Comparison of ENCODE assay signal across 33 cellular contexts in the genomic region with DNA sequence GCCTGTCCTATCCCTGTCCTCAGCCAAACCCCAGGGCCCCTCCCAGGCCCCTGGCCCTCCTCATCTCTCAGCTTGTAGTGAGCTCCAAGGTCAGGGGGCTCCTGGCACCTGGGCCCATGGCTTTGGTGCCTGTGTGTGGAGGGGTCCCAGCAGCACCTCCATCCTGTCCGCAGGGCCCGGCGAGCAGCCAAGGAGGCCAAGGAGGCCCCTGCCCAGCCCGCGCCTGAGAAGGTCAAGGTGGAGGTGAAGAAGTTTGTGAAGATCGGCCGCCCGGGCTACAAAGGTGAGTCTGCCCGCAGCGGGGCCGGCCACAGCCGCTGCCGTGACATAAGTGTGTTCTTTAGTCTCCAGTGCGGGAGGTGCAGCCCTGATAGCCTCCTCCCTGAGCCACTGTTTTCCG. TPM values are rescaled to one million over a fixed set of nuclear protein-coding genes. Genes with fewer than 3 reads are reported as not detected.
"Had no signal": no experiment of that assay in that cellular context is flagged by ENCODE, and none has a peak within 500 bp of the region (broad histone marks: within the 10 kb centered on the region; RNA-seq: fewer than 3 reads in every experiment).

No MANE protein-coding gene starts in this region.

- H3K4me3 ChIP-seq: ascending aorta, cardiac muscle cell had no signal

- ATAC-seq: activated CD4-positive, alpha-beta T cell treated with anti-CD3 and anti-CD28 coated beads for 36 hours; activated CD4-positive, CD25-positive, alpha-beta regulatory T cell treated with anti-CD3 and anti-CD28 coated beads, Interleukin-2, amount 50 U/mL, for 24 hours; activated CD8-positive, alpha-beta memory T cell treated with anti-CD3 and anti-CD28 coated beads, Interleukin-2, amount 10 ng/mL, durations not matched to agents 7 days and 5 days; activated CD8-positive, alpha-beta T cell treated with anti-CD3 and anti-CD28 coated beads, Interleukin-2, amount 10 ng/mL, durations not matched to agents 7 days and 5 days; activated naive CD8-positive, alpha-beta T cell treated with anti-CD3 and anti-CD28 coated beads, Interleukin-2, amount 50 U/mL, for 24 hours; WTC11 had no signal

- H3K9me3 ChIP-seq: ascending aorta had no signal

- DNase-seq: activated CD4-positive, alpha-beta memory T cell treated with anti-CD3 and anti-CD28 coated beads, Interleukin-2, amount 10 ng/mL, durations not matched to agents 7 days and 5 days; activated CD4-positive, alpha-beta T cell treated with anti-CD3 and anti-CD28 coated beads for 1 hour; activated CD4-positive, alpha-beta T cell treated with anti-CD3 and anti-CD28 coated beads for 36 hours; activated CD4-positive, alpha-beta T cell treated with anti-CD3 and anti-CD28 coated beads for 48 hours; activated CD4-positive, alpha-beta T cell treated with anti-CD3 and anti-CD28 coated beads, Interleukin-2, amount 10 ng/mL, durations not matched to agents 7 days and 5 days; activated CD4-positive, alpha-beta T cell treated with anti-CD3 and anti-CD28 coated beads, Interleukin-2, amount 50 U/mL, for 48 hours; activated CD4-positive, CD25-positive, alpha-beta regulatory T cell; activated CD8-positive, alpha-beta memory T cell treated with anti-CD3 and anti-CD28 coated beads for 24 hours; activated CD8-positive, alpha-beta memory T cell treated with anti-CD3 and anti-CD28 coated beads, Interleukin-2, amount 10 ng/mL, durations not matched to agents 7 days and 5 days; activated CD8-positive, alpha-beta memory T cell treated with anti-CD3 and anti-CD28 coated beads, Interleukin-2, amount 50 U/mL, for 48 hours; activated CD8-positive, alpha-beta T cell treated with anti-CD3 and anti-CD28 coated beads, Interleukin-2, amount 10 ng/mL, durations not matched to agents 7 days and 5 days; activated effector memory CD4-positive, alpha-beta T cell treated with Interleukin-2 at 50 U/mL for 16 hours; activated gamma-delta T cell; activated naive CD4-positive, alpha-beta T cell treated with anti-CD3 and anti-CD28 coated beads, Interleukin-2, amount 10 ng/mL, durations not matched to agents 7 days and 5 days; activated naive CD4-positive, alpha-beta T cell treated with Interleukin-2 at 50 U/mL for 16 hours; activated naive CD8-positive, alpha-beta T cell treated with anti-CD3 and anti-CD28 coated beads, Interleukin-2, amount 10 ng/mL, durations not matched to agents 7 days and 5 days; activated naive CD8-positive, alpha-beta T cell treated with anti-CD3 and anti-CD28 coated beads, Interleukin-2, amount 50 U/mL, for 24 hours; activated T-cell treated with anti-CD3 and anti-CD28 coated beads, Interleukin-2, amount 50 U/mL, for 24 hours; activated T-cell treated with anti-CD3 and anti-CD28 coated beads, Interleukin-2, amount 50 U/mL, for 48 hours; amygdala; anterior cingulate cortex; caudate nucleus; T-helper 1 cell; T-helper 2 cell; T-helper 9 cell; WERI-Rb-1 had no signal

- H3K27ac ChIP-seq: ascending aorta, cardiac muscle cell, WERI-Rb-1 had no signal

- H3K27me3 ChIP-seq: ascending aorta, cardiac muscle cell had no signal

- FAIRE-seq: bronchial epithelial cell, TTC549 had no signal

RNA-seq across cellular contexts. Expression of gene AMH, which starts 3.9 kb away (rescaled TPM):
- total RNA-seq: ascending aorta had no signal

RNA-seq across cellular contexts. Expression of gene JSRP1, which starts 10.9 kb away (rescaled TPM):
- total RNA-seq: activated CD8-positive, alpha-beta T cell treated with anti-CD3 and anti-CD28 coated beads, Interleukin-2, amount 10 ng/mL, durations not matched to agents 7 days and 5 days; ascending aorta; bronchial epithelial cell; cerebellum had no signal

RNA-seq across cellular contexts. Expression of gene PEAK3, which starts 36.7 kb away (rescaled TPM):
- total RNA-seq: activated CD4-positive, alpha-beta T cell treated with anti-CD3 and anti-CD28 coated beads for 36 hours; bronchial epithelial cell; cerebellum; WTC11 had no signal
